In genomic region chr5:40828690-40829661, GRCh38 we compare ENCODE assay signal across 14 cellular contexts. TPM values are rescaled to one million over a fixed set of nuclear protein-coding genes. Genes with fewer than 3 reads are reported as not detected.
DNase-seq lines count a peak whose midpoint lies in the region; ATAC-seq and TF ChIP-seq lines count a peak whose summit lies in the region.
"Had no signal": no experiment of that assay in that cellular context is flagged by ENCODE, and none has a peak within 500 bp of the region (broad histone marks: within the 10 kb centered on the region; RNA-seq: fewer than 3 reads in every experiment).

No MANE protein-coding gene starts in this region.

- H3K4me1 ChIP-seq in left lung = peaks cover 22 to 25% of the 10 kb centered on the region in 2 donors
- H3K4me1 ChIP-seq in body of pancreas = peaks cover 22% of the 10 kb centered on the region

- no peak overlapping the region for H3K4me3 Mint-ChIP-seq in CD4-positive, alpha-beta T cell
- H3K4me3 Mint-ChIP-seq in glutamatergic neuron (ENCODE audit: unreplicated experiment) = no peak overlapping the region

- no peaks in the 10 kb centered on the region for H3K9me3 Mint-ChIP-seq in CD4-positive, alpha-beta T cell
- no peaks in the 10 kb centered on the region for H3K9me3 Mint-ChIP-seq in glutamatergic neuron (ENCODE audit: unreplicated experiment)

- H3K36me3 Mint-ChIP-seq in CD4-positive, alpha-beta T cell (ENCODE audit: low read depth) = peaks cover 73% of the 10 kb centered on the region
- no peaks in the 10 kb centered on the region for H3K36me3 Mint-ChIP-seq in glutamatergic neuron (ENCODE audit: unreplicated experiment)

- H3K27me3 Mint-ChIP-seq in CD4-positive, alpha-beta T cell = no peaks in the 10 kb centered on the region
- H3K27me3 Mint-ChIP-seq in glutamatergic neuron (ENCODE audit: unreplicated experiment) = peaks cover 2% of the 10 kb centered on the region

- CTCF ChIA-PET in CD4-positive, alpha-beta T cell (lab: Charles Lee) = interaction anchor here (1.2 kb wide), 1 partner anchor 30 kb away, joined by 3 read pairs; no protein-coding TSS in a partner anchor

- no peak for TF ChIP-seq CTCF in CD4-positive, alpha-beta T cell (IDR thresholded peaks at IDR 0.05)
- TF ChIP-seq CTCF in glutamatergic neuron (IDR thresholded peaks at IDR 0.05; ENCODE audit: partially characterized antibody, unreplicated experiment) = no peak
- no peak for TF ChIP-seq CTCF in left lung (IDR thresholded peaks at IDR 0.05)
- no peak for TF ChIP-seq CTCF in coronary artery (IDR thresholded peaks at IDR 0.05)
- no peak for TF ChIP-seq CTCF in body of pancreas (IDR thresholded peaks at IDR 0.05)

- no peak for ATAC-seq in CD4-positive, alpha-beta T cell (ENCODE audit: poor library complexity)
- ATAC-seq in SK-N-SH treated with all-trans-retinoic acid at 6 μM for 48 hours (no peak), left lung (no peak), body of pancreas (no peak)
- ATAC-seq: pancreas had no signal

- 92 to 96% methylated on average over 3 of the region's 3 CpGs for WGBS in body of pancreas, 2 donors

- H3K4me3 ChIP-seq in left lung = no peak overlapping the region
- no peak overlapping the region for H3K4me3 ChIP-seq in coronary artery
- H3K4me3 ChIP-seq in body of pancreas = no peak overlapping the region
- H3K4me3 ChIP-seq: pancreas, SJSA1 had no signal

- intact Hi-C loops in CD4-positive, alpha-beta T cell (cut with DNase I, micrococcal nuclease) = no loop called here
- intact Hi-C loops in left lung (cut with DNase I) (no loop called here), body of pancreas (cut with DNase I) (no loop called here)

- H3K36me3 ChIP-seq in left lung (peaks cover 3 to 86% of the 10 kb centered on the region in 2 donors), body of pancreas (replicated peaks in 1 of 2; ENCODE audit: insufficient read depth in 1 of 2, low read depth in 2 of 2) (peaks cover 0 to 31% of the 10 kb centered on the region in 2 donors)

- TF ChIP-seq POLR2A in GM19099 (IDR thresholded peaks at IDR 0.05; ENCODE audit: extremely low read depth, insufficient read length, low read depth) (peak; percentile 9), body of pancreas (IDR thresholded peaks at IDR 0.05) (no peak)

- H3K4me1 Mint-ChIP-seq in CD4-positive, alpha-beta T cell (ENCODE audit: low read depth) = peaks cover 40% of the 10 kb centered on the region
- H3K4me1 Mint-ChIP-seq in glutamatergic neuron (ENCODE audit: low read depth, unreplicated experiment) = peaks cover 7% of the 10 kb centered on the region

- H3K9me3 ChIP-seq in CD4-positive, alpha-beta T cell (ENCODE audit: control insufficient read depth, low read length) = no peaks in the 10 kb centered on the region
- H3K9me3 ChIP-seq in left lung = no peaks in the 10 kb centered on the region
- H3K9me3 ChIP-seq in body of pancreas = no peaks in the 10 kb centered on the region
- H3K9me3 ChIP-seq: pancreas, SJSA1 had no signal

- H3K27ac ChIP-seq in CD4-positive, alpha-beta T cell (ENCODE audit: low read depth, low read length) = no peak overlapping the region
- H3K27ac ChIP-seq in left lung = no peak overlapping the region
- no peak overlapping the region for H3K27ac ChIP-seq in coronary artery
- no peak overlapping the region for H3K27ac ChIP-seq in body of pancreas
- H3K27ac ChIP-seq: pancreas, SJSA1 had no signal

- DNase-seq in CD4-positive, alpha-beta T cell = no peak
- no peak for DNase-seq in glutamatergic neuron
- DNase-seq in left lung = no peak
- DNase-seq in coronary artery (ENCODE audit: low spot score) = no peak
- DNase-seq in RPMI8226 = no peak
- DNase-seq in body of pancreas = no peak
- DNase-seq: activated CD4-positive, alpha-beta T cell treated with anti-CD3 and anti-CD28 coated beads, Interleukin-2, amount 50 U/mL, for 4 hours; head of caudate nucleus; pancreas; stimulated activated CD4-positive, alpha-beta T cell treated with anti-CD3 and anti-CD28 coated beads, Interleukin-1b, Interleukin-23, amount 100 ng/mL, for 48 hours; stimulated activated naive CD4-positive, alpha-beta T cell treated with Interleukin-2 at 50 U/mL for 16 hours had no signal

- H3K27ac Mint-ChIP-seq in CD4-positive, alpha-beta T cell = peak overlapping the region; percentile 8
- H3K27ac Mint-ChIP-seq in glutamatergic neuron (ENCODE audit: unreplicated experiment) = peak overlapping the region; percentile 40

- POLR2A ChIA-PET in CD4-positive, alpha-beta T cell (lab: Charles Lee) = no interaction called here

- no peaks in the 10 kb centered on the region for H3K27me3 ChIP-seq in CD4-positive, alpha-beta T cell (ENCODE audit: control insufficient read depth, insufficient read depth, low read length)
- H3K27me3 ChIP-seq in left lung = no peaks in the 10 kb centered on the region
- H3K27me3 ChIP-seq in body of pancreas = no peaks in the 10 kb centered on the region
- H3K27me3 ChIP-seq: pancreas, SJSA1 had no signal

TF ChIP-seq in SK-N-SH treated with all-trans-retinoic acid at 6 μM for 48 hours, 23 proteins besides CTCF, POLR2A, EP300 and RAD21 (continues in another document):
- no peak for TF ChIP-seq POU6F1 (CRISPR knock-in tag; IDR thresholded peaks at IDR 0.05; ENCODE audit: borderline replicate concordance, low read depth)
- no peak; the same call in 1 of the 2 replicates for TF ChIP-seq TOX (CRISPR knock-in tag; IDR thresholded peaks at IDR 0.05; ENCODE audit: borderline replicate concordance)
- TF ChIP-seq CREB5 (CRISPR knock-in tag; IDR thresholded peaks at IDR 0.05; ENCODE audit: low read depth) = peak; percentile 56; the same call in 1 of the 2 replicates
- no peak for TF ChIP-seq TCF4 (CRISPR knock-in tag; IDR thresholded peaks at IDR 0.05; ENCODE audit: borderline replicate concordance)
- no peak for TF ChIP-seq ARNTL (CRISPR knock-in tag; IDR thresholded peaks at IDR 0.05; ENCODE audit: borderline replicate concordance, low read depth)
- no peak for TF ChIP-seq ZC3H10 (CRISPR knock-in tag; IDR thresholded peaks at IDR 0.05)
- TF ChIP-seq ZNF565 (CRISPR knock-in tag; conservative IDR thresholded peaks at IDR 0.05; ENCODE audit: low read depth) = no peak
- TF ChIP-seq ZFP30 (CRISPR knock-in tag; IDR thresholded peaks at IDR 0.05) = no peak
- no peak for TF ChIP-seq BACH2 (CRISPR knock-in tag; IDR thresholded peaks at IDR 0.05; ENCODE audit: borderline replicate concordance)
- TF ChIP-seq ESRRG (CRISPR knock-in tag; IDR thresholded peaks at IDR 0.05) = peak; percentile 11; the same call in 1 of the 2 replicates
- no peak for TF ChIP-seq ISL1 (CRISPR knock-in tag; IDR thresholded peaks at IDR 0.05)
- TF ChIP-seq CSRNP3 (CRISPR knock-in tag; IDR thresholded peaks at IDR 0.05) = 0 out of 2 replicates have a peak, but pooled peaks have one; percentile 22
- TF ChIP-seq ZFP3 (CRISPR knock-in tag; IDR thresholded peaks at IDR 0.05) = no peak
- TF ChIP-seq SNAI2 (CRISPR knock-in tag; IDR thresholded peaks at IDR 0.05) = no peak

RNA-seq across cellular contexts. Expression of gene RPL37, which starts 6.0 kb away (rescaled TPM):
- 1,000 to 10,000 TPM; 2,845 to 2,986 TPM for total RNA-seq in CD4-positive, alpha-beta T cell
- total RNA-seq in glutamatergic neuron (ENCODE audit: unreplicated experiment) = 840 TPM
- total RNA-seq in left lung = 1,000 to 10,000 TPM in 1 of 2 donors, 100 to 1,000 TPM in 1; 941 to 1,081 TPM
- total RNA-seq in body of pancreas = 100 to 1,000 TPM; 126 to 256 TPM

RNA-seq across cellular contexts. Expression of gene CARD6, which starts 12.2 kb away (rescaled TPM):
- total RNA-seq in CD4-positive, alpha-beta T cell = under 1 TPM; 0.16 to 0.53 TPM
- total RNA-seq in glutamatergic neuron (ENCODE audit: unreplicated experiment) = not detected
- total RNA-seq in left lung = 10 to 100 TPM; 18.3 to 28.9 TPM
- total RNA-seq in body of pancreas = 1 to 10 TPM; 5.4 to 5.6 TPM

RNA-seq across cellular contexts. Expression of gene PRKAA1, which starts 30.8 kb away (rescaled TPM):
- 100 to 1,000 TPM; 102 to 105 TPM for total RNA-seq in CD4-positive, alpha-beta T cell
- 49.0 TPM for total RNA-seq in glutamatergic neuron (ENCODE audit: unreplicated experiment)
- 10 to 100 TPM; 71.6 to 85.7 TPM for total RNA-seq in left lung
- total RNA-seq in body of pancreas = 10 to 100 TPM; 53.2 to 70.9 TPM
